In genomic region chr6:47736083-47736700, GRCh38 we compare ENCODE assay signal across 33 cellular contexts. TPM values are rescaled to one million over a fixed set of nuclear protein-coding genes. Genes with fewer than 3 reads are reported as not detected.
A peak's percentile ranks its signal among the peaks of the same experiment; 100 is the strongest.
DNase-seq lines count a peak whose midpoint lies in the region; ATAC-seq, FAIRE-seq and TF ChIP-seq lines count a peak whose summit lies in the region.
"Had no signal": no experiment of that assay in that cellular context is flagged by ENCODE, and none has a peak within 500 bp of the region (broad histone marks: within the 10 kb centered on the region; RNA-seq: fewer than 3 reads in every experiment).

No MANE protein-coding gene starts in this region.

- H2BK15ac ChIP-seq in H1 (ENCODE audit: low read length): no peak overlapping the region

- no peaks in the 10 kb centered on the region for H3K9me3 Mint-ChIP-seq in mesothelial cell of epicardium
- H3K9me3 Mint-ChIP-seq: CD4-positive, alpha-beta memory T cell had no signal

- no peak overlapping the region for H3K4me3 Mint-ChIP-seq in mesothelial cell of epicardium
- H3K4me3 Mint-ChIP-seq: CD4-positive, alpha-beta memory T cell had no signal

- POLR2A ChIA-PET in A673 (lab: Charles Lee; ENCODE audit: low non-redundant PET) (no interaction called here), H1 (lab: Charles Lee; ENCODE audit: partially characterized antibody) (no interaction called here)

- H3K18ac ChIP-seq in H1 (ENCODE audit: extremely low read depth, low read length): no peak overlapping the region; the same call in 1 of the 2 replicates

- no peak overlapping the region for H3K27ac Mint-ChIP-seq in mesothelial cell of epicardium
- H3K27ac Mint-ChIP-seq: CD4-positive, alpha-beta memory T cell had no signal

- no peak for FAIRE-seq in H1 (lab: Jason Lieb, UNC)
- FAIRE-seq: GM12891, HepG2 had no signal

- peak overlapping the region; percentile 82; the same call in 1 of the 2 replicates for H2BK20ac ChIP-seq in H1 (ENCODE audit: low read length)

- H3K36me3 Mint-ChIP-seq in mesothelial cell of epicardium: no peaks in the 10 kb centered on the region
- H3K36me3 Mint-ChIP-seq: CD4-positive, alpha-beta memory T cell had no signal

- H3K4me1 ChIP-seq in A673 (ENCODE audit: insufficient read depth, low read length, poor library complexity, severe bottlenecking) (no peaks in the 10 kb centered on the region), H1 (replicated peaks in 1 of 4; ENCODE audit: control insufficient read depth in 3 of 4, insufficient read depth in 4 of 4, low read length in 3 of 4) (peaks cover 4 to 18% (median 11%) of the 10 kb centered on the region in 4 experiments; a peak in 6 of 7 replicates)
- H3K4me1 ChIP-seq: Caco-2 had no signal

- no peaks in the 10 kb centered on the region for H3K27me3 ChIP-seq in A673 (replicated peaks; ENCODE audit: insufficient read depth, low read depth, low read length, poor library complexity)
- no peaks in the 10 kb centered on the region for H3K27me3 ChIP-seq in H1 (replicated peaks in 1 of 4; ENCODE audit: control insufficient read depth in 3 of 4, extremely low read depth in 1 of 4, insufficient read depth in 3 of 4, low read length in 3 of 4)

- no peak overlapping the region for H3K14ac ChIP-seq in H1 (ENCODE audit: insufficient read length)

- peak; percentile 90 for ATAC-seq in left colon
- ATAC-seq in left ventricle myocardium superior: no peak
- ATAC-seq: HepG2 had no signal

- DNase-seq in A673 (ENCODE audit: low spot score) (peak; percentile 4), HT1080 (ENCODE audit: low read depth) (peak; percentile 56), H1 (ENCODE audit: low read depth in 1 of 2, low spot score in 2 of 2) (no peak), left colon (peak; percentile 26 to 27), left ventricle myocardium superior (no peak), mesothelial cell of epicardium (ENCODE audit: low spot score in 2 of 2, unreplicated experiment in 2 of 2) (no peak), 8988T (no peak)
- DNase-seq: C1 segment of cervical spinal cord; Caco-2; CD4-positive, alpha-beta memory T cell; DMS79; EL; GF-D8; H7; Karpas-422; MV-4-11; NCI-H1105; NCI-H1436 treated with DMSO at 0.1 percent for 48 hours; NCI-H1930; NCI-H2107; NCI-H446; NCI-H524 treated with DMSO at 0.1 percent for 48 hours; NCI-H82; NK-92 treated with Interleukin-12 subunit alpha and Interleukin-12 subunit beta, amount 100 ng/mL, for 24 hours; RPMI8226; SHP77 had no signal

- H3K4me3 ChIP-seq in A673 (ENCODE audit: low read depth, low read length, poor library complexity, severe bottlenecking): no peak overlapping the region
- no peak overlapping the region for H3K4me3 ChIP-seq in H1 (ENCODE audit: extremely low read depth in 1 of 4, insufficient read depth in 2 of 4, low read depth in 3 of 4, low read length in 4 of 4)

- no peaks in the 10 kb centered on the region for H3K79me1 ChIP-seq in H1 (ENCODE audit: low read depth, low read length)

- no peak overlapping the region for H3K9ac ChIP-seq in H1 (replicated peaks in 1 of 4; ENCODE audit: extremely low read depth in 1 of 4, low read depth in 3 of 4, low read length in 3 of 4)

- TF ChIP-seq POLR2A in H1 (IDR thresholded peaks at IDR 0.05; ENCODE audit: control extremely low read depth in 1 of 2, low read depth in 2 of 2, low read length in 2 of 2): no peak

- H3K56ac ChIP-seq in H1 (replicated peaks; ENCODE audit: insufficient read length, low read depth, low read length): no peak overlapping the region

- TF ChIP-seq RAD21 in H1 (IDR thresholded peaks at IDR 0.05 in 1 of 2, conservative IDR thresholded peaks at IDR 0.05 in 1 of 2; ENCODE audit: low read depth in 2 of 2, low read length in 2 of 2): no peak

- no peak overlapping the region for H3K23ac ChIP-seq in H1 (ENCODE audit: insufficient read length)

- no peaks in the 10 kb centered on the region for H4K20me1 ChIP-seq in H1 (replicated peaks in 1 of 2; ENCODE audit: control insufficient read depth in 1 of 2, insufficient read depth in 2 of 2, low read length in 2 of 2)

- CTCF ChIA-PET in A673 (lab: Charles Lee): interaction anchor here (0.8 kb wide), 1 partner anchor 105 kb away, joined by 3 read pairs; no protein-coding TSS in a partner anchor
- CTCF ChIA-PET in H1 (lab: Charles Lee; ENCODE audit: partially characterized antibody): no interaction called here

- no peak overlapping the region for H2AFZ ChIP-seq in H1 (ENCODE audit: low read length)

- no peak overlapping the region for H4K8ac ChIP-seq in H1 (ENCODE audit: extremely low read depth, insufficient read depth, low read length)

- no peaks in the 10 kb centered on the region; the same call in 1 of the 2 replicates for H3K23me2 ChIP-seq in H1 (ENCODE audit: low read depth, low read length)

- 75% methylated on average over 7 of the region's 7 CpGs; no CpG with 5 or more reads in 1 of the 2 experiments for WGBS in H1 (ENCODE audit: extremely low coverage in 1 of 2, insufficient coverage in 1 of 2, insufficient read length in 1 of 2, insufficient replicate concordance in 2 of 2, low coverage in 1 of 2, low lambda C conversion rate in 2 of 2, missing lambda C conversion rate in 1 of 2), 2 experiments

- TF ChIP-seq EP300 in H1 (IDR thresholded peaks at IDR 0.05; ENCODE audit: borderline replicate concordance in 1 of 2, low read depth in 2 of 2, low read length in 2 of 2): no peak

- TF ChIP-seq CTCF in A673 (conservative IDR thresholded peaks at IDR 0.05; ENCODE audit: low read depth, low read length) (no peak), H1 (IDR thresholded peaks at IDR 0.05; ENCODE audit: control extremely low read depth in 1 of 3, insufficient read depth in 1 of 3, low read depth in 1 of 3, low read length in 3 of 3) (no peak), mesothelial cell of epicardium (IDR thresholded peaks at IDR 0.05; ENCODE audit: unreplicated experiment) (no peak)

- BruUV-seq in A673 (replicated peaks; lab: Mats Ljungman, UMichigan): no TSS peak

- no peaks in the 10 kb centered on the region for H3K27me3 Mint-ChIP-seq in mesothelial cell of epicardium (ENCODE audit: low read depth)

- no peak overlapping the region for H2AK5ac ChIP-seq in H1 (ENCODE audit: low read depth, low read length)

- H3K4ac ChIP-seq in H1 (replicated peaks; ENCODE audit: insufficient read length, low read depth, low read length): no peak overlapping the region

- no peak overlapping the region for H2BK12ac ChIP-seq in H1 (ENCODE audit: low read depth, low read length)

- H3K9me3 ChIP-seq in A673 (ENCODE audit: low read depth, low read length, poor library complexity, severe bottlenecking) (no peaks in the 10 kb centered on the region), H1 (ENCODE audit: insufficient read depth in 2 of 2, low read depth in 1 of 2, low read length in 1 of 2) (no peaks in the 10 kb centered on the region)
- H3K9me3 ChIP-seq: Caco-2 had no signal

- intact Hi-C loops in A673 (cut with micrococcal nuclease; ENCODE audit: unreplicated experiment): loop anchor here (2.0 kb wide), 1 partner anchor 321 kb away; no protein-coding TSS in a partner anchor
- intact Hi-C loops in left colon (cut with DNase I, micrococcal nuclease): no loop called here
- intact Hi-C loops in left ventricle myocardium superior (cut with micrococcal nuclease): no loop called here

- H3K79me2 ChIP-seq in H1 (ENCODE audit: control insufficient read depth in 1 of 2, insufficient read depth in 2 of 2, low read length in 2 of 2): no peaks in the 10 kb centered on the region

- H2BK120ac ChIP-seq in H1 (replicated peaks; ENCODE audit: low read depth, low read length): peak overlapping the region; percentile 10

- H3K36me3 ChIP-seq in A673 (ENCODE audit: insufficient read depth, low read length, poor library complexity, severe bottlenecking): no peaks in the 10 kb centered on the region
- H3K36me3 ChIP-seq in H1 (ENCODE audit: control insufficient read depth in 2 of 4, insufficient read depth in 4 of 4, low read length in 3 of 4): no peaks in the 10 kb centered on the region

- H4K91ac ChIP-seq in H1 (replicated peaks; ENCODE audit: insufficient read length, low read length): peak overlapping the region; percentile 34

- H4K5ac ChIP-seq in H1 (ENCODE audit: insufficient read length, low read depth, low read length): no peak overlapping the region

- H3K4me2 ChIP-seq in H1 (ENCODE audit: insufficient read depth in 1 of 2, low read depth in 2 of 2, low read length in 2 of 2): no peak overlapping the region; a peak in 1 of 4 replicates

- H2BK5ac ChIP-seq in H1 (ENCODE audit: low read depth, low read length): no peak overlapping the region

- H3K4me1 Mint-ChIP-seq in mesothelial cell of epicardium: no peaks in the 10 kb centered on the region
- H3K4me1 Mint-ChIP-seq: CD4-positive, alpha-beta memory T cell had no signal

- no peak overlapping the region for H3K27ac ChIP-seq in A673 (ENCODE audit: low read depth, low read length, poor library complexity, severe bottlenecking)
- H3K27ac ChIP-seq in H1 (ENCODE audit: low read depth, low read length): no peak overlapping the region

RNA-seq across cellular contexts. Expression of gene ADGRF4, which starts 37.8 kb away (rescaled TPM):
- total RNA-seq in A673 (2021) (not detected in 2 replicates), left colon (1 to 10 TPM; 2.0 to 4.0 TPM), left ventricle myocardium superior (not detected), mesothelial cell of epicardium (1.1 to 1.3 TPM (median 1.2 TPM) in 3 replicates)
- 0.97 and 1.8 TPM in 2 replicates for total RNA-seq in HT1080 (2014; rRNA removed; shearing (Covaris generic))
- 2.5 and 3.0 TPM in 2 replicates for polyA plus RNA-seq in HT1080 (2015; cell fraction: cytosol; rRNA removed)
- 5.6 and 5.7 TPM in 2 replicates for polyA plus RNA-seq in HT1080 (2015; cell fraction: nucleus; rRNA removed)
- total RNA-seq in H1 (2021; fragmentation: NEBNext Ultra II Directional; extraction: Animal tissue kit (Norgen Biotek cat#: 25700)): not detected in 2 replicates
- 0.02 TPM in 1 of 2 replicates, not detected in the other for polyA plus RNA-seq in H1 (2011; rRNA removed)
- polyA plus RNA-seq in H1 (2011; cell fraction: cytosol; rRNA removed): not detected
- not detected for polyA plus RNA-seq in H1 (2011; cell fraction: nucleus; rRNA removed)
- polyA plus RNA-seq in H1 (2012, experiment 1 of 2): not detected in 4 replicates
- polyA plus RNA-seq in H1 (2012, experiment 2 of 2): not detected
- polyA plus RNA-seq in H1 (2013, experiment 1 of 2): not detected
- not detected for polyA plus RNA-seq in H1 (2013, experiment 2 of 2)
- not detected in 2 replicates for polyA minus RNA-seq in H1 (2011; rRNA and poly(A)+ RNA removed)
- polyA minus RNA-seq in H1 (2011; cell fraction: cytosol; rRNA and poly(A)+ RNA removed): not detected
- not detected for polyA minus RNA-seq in H1 (2011; cell fraction: nucleus; rRNA and poly(A)+ RNA removed)
- total RNA-seq: CD4-positive, alpha-beta memory T cell; HepG2 had no signal
- polyA plus RNA-seq: AG04450; CD4-positive, alpha-beta memory T cell had no signal

RNA-seq across cellular contexts. Expression of gene OPN5, which starts 45.6 kb away (rescaled TPM):
- not detected in 2 replicates for total RNA-seq in A673 (2021)
- not detected in 2 replicates for total RNA-seq in HT1080 (2014; rRNA removed; shearing (Covaris generic))
- not detected in 2 replicates for polyA plus RNA-seq in HT1080 (2015; cell fraction: cytosol; rRNA removed)
- polyA plus RNA-seq in HT1080 (2015; cell fraction: nucleus; rRNA removed): 0.10 TPM in 1 of 2 replicates, not detected in the other
- total RNA-seq in H1 (2021; fragmentation: NEBNext Ultra II Directional; extraction: Animal tissue kit (Norgen Biotek cat#: 25700)): not detected in 2 replicates
- not detected in 2 replicates for polyA plus RNA-seq in H1 (2011; rRNA removed)
- polyA plus RNA-seq in H1 (2011; cell fraction: cytosol; rRNA removed): not detected
- not detected for polyA plus RNA-seq in H1 (2011; cell fraction: nucleus; rRNA removed)
- polyA plus RNA-seq in H1 (2012, experiment 1 of 2): not detected in 4 replicates
- not detected for polyA plus RNA-seq in H1 (2012, experiment 2 of 2)
- polyA plus RNA-seq in H1 (2013, experiment 1 of 2): 0.02 TPM
- polyA plus RNA-seq in H1 (2013, experiment 2 of 2): not detected
- polyA minus RNA-seq in H1 (2011; rRNA and poly(A)+ RNA removed): not detected in 2 replicates
- not detected for polyA minus RNA-seq in H1 (2011; cell fraction: cytosol; rRNA and poly(A)+ RNA removed)
- not detected for polyA minus RNA-seq in H1 (2011; cell fraction: nucleus; rRNA and poly(A)+ RNA removed)
- total RNA-seq in left colon: not detected
- 0.17 TPM for total RNA-seq in left ventricle myocardium superior
- total RNA-seq in mesothelial cell of epicardium: not detected in 3 replicates
- total RNA-seq: A172; Caco-2; CD4-positive, alpha-beta memory T cell; H7; HepG2; HT-29; M059J; SK-MEL-5 had no signal
- polyA plus RNA-seq: AG04450; CD4-positive, alpha-beta memory T cell; HepG2 had no signal

Comparison
In these comparisons a context has a peak if more than half of its experiments do, and no peak if none do; other contexts are left out.
1. DNase-seq: peak in A673 (single experiment), HT1080 (single experiment) and left colon (2 of 2); none in H1 (0 of 2), left ventricle myocardium superior (single experiment), mesothelial cell of epicardium (0 of 2) and 8988T (single experiment).